In the genomic region with DNA sequence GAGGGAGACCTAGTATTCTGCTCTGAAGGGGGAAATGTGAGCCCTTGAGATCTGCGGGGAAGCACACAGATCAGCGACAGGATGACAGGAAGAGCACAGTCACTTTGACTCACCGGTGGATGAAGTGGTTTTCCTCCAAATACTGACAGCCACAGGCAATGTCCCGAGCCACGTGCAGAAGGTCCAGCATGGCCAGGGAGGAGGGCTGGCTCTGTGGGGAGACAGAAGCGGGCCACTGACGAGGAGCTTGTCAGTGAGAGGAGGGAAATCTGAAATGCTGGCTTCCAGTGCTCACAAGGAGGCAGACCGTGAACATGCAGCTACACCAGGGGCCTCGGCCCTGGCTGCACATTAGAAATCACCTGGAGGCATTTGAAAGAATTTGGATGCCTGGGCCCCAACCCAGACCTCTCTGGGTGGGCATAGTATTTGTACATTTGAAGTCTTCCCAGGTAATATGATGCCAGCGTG, we compare ENCODE assay signal across 18 cellular contexts.
DNase-seq lines count a peak whose midpoint lies in the region; ATAC-seq and TF ChIP-seq lines count a peak whose summit lies in the region.
"Had no signal": no experiment of that assay in that cellular context is flagged by ENCODE, and none has a peak within 500 bp of the region (broad histone marks: within the 10 kb centered on the region; RNA-seq: fewer than 3 reads in every experiment).

No MANE protein-coding gene starts in this region.

- BruUV-seq in OCI-LY7 (replicated peaks; lab: Mats Ljungman, UMichigan) = no TSS peak

- intact Hi-C loops in OCI-LY7 (cut with micrococcal nuclease; ENCODE audit: unreplicated experiment) = no loop called here

- ATAC-seq in GM18858 (IDR thresholded peaks at IDR 0.05; ENCODE audit: unreplicated experiment) = no peak
- ATAC-seq: activated CD8-positive, alpha-beta T cell treated with anti-CD3 and anti-CD28 coated beads for 36 hours; Right ventricle myocardium inferior; sciatic nerve had no signal

- H3K27ac ChIP-seq in BLaER1 treated with 17β-estradiol and CSF1 and Interleukin-3, amounts not matched to agents 10 nM and 100 nM = 0 out of 22 replicates have a peak overlapping the region, but pooled peaks of 1 of the 11 experiments have one; percentile 15
- H3K27ac ChIP-seq in OCI-LY7 (ENCODE audit: low read depth, low read length, poor library complexity, severe bottlenecking) = no peak overlapping the region
- H3K27ac ChIP-seq: adrenal gland, left ventricle myocardium inferior, WERI-Rb-1 had no signal

- no peaks in the 10 kb centered on the region for H3K9me2 ChIP-seq in OCI-LY7 (ENCODE audit: insufficient read depth, low read length)

- no peaks in the 10 kb centered on the region for H3K27me3 ChIP-seq in BLaER1 treated with 17β-estradiol and CSF1 and Interleukin-3, amounts not matched to agents 10 nM and 100 nM
- H3K27me3 ChIP-seq: adrenal gland had no signal

- TF ChIP-seq CTCF in OCI-LY7 (conservative IDR thresholded peaks at IDR 0.05; ENCODE audit: low read length) = no peak

- H3K79me2 ChIP-seq in OCI-LY7 (ENCODE audit: insufficient read depth, low read depth, low read length) = no peaks in the 10 kb centered on the region

- POLR2A ChIA-PET in OCI-LY7 (lab: Charles Lee) = interaction anchor here (0.6 kb wide), 1 partner anchor 1187 kb away, joined by 3 read pairs; no protein-coding TSS in a partner anchor

- H3K9ac ChIP-seq in BLaER1 treated with 17β-estradiol and CSF1 and Interleukin-3, amounts not matched to agents 10 nM and 100 nM = no peak overlapping the region

- CTCF ChIA-PET in OCI-LY7 (lab: Charles Lee; ENCODE audit: unreplicated experiment) = no interaction called here

- peak overlapping the region in 8 of 11 experiments; percentile 3 to 72 (median 56); a peak in 15 of 22 replicates for H3K4me2 ChIP-seq in BLaER1 treated with 17β-estradiol and CSF1 and Interleukin-3, amounts not matched to agents 10 nM and 100 nM
- no peak overlapping the region for H3K4me2 ChIP-seq in OCI-LY7 (ENCODE audit: low read length)

- no peak overlapping the region for H3K4me3 ChIP-seq in BLaER1 treated with 17β-estradiol and CSF1 and Interleukin-3, amounts not matched to agents 10 nM and 100 nM
- H3K4me3 ChIP-seq in OCI-LY7 (ENCODE audit: low read depth, low read length, poor library complexity, severe bottlenecking) = no peak overlapping the region
- H3K4me3 ChIP-seq: adrenal gland, left ventricle myocardium inferior had no signal

- H4K20me1 ChIP-seq in BLaER1 treated with 17β-estradiol and CSF1 and Interleukin-3, amounts not matched to agents 10 nM and 100 nM = no peaks in the 10 kb centered on the region
- H4K20me1 ChIP-seq in OCI-LY7 (ENCODE audit: insufficient read depth, low read length) = no peaks in the 10 kb centered on the region

- peaks cover 0 to 5% (median 0%) of the 10 kb centered on the region in 11 experiments; a peak in 1 of 22 replicates for H3K36me3 ChIP-seq in BLaER1 treated with 17β-estradiol and CSF1 and Interleukin-3, amounts not matched to agents 10 nM and 100 nM
- H3K36me3 ChIP-seq in OCI-LY7 (ENCODE audit: insufficient read depth, low read length) = no peaks in the 10 kb centered on the region
- H3K36me3 ChIP-seq: adrenal gland, left ventricle myocardium inferior, WERI-Rb-1 had no signal

- peaks cover 5 to 35% (median 18%) of the 10 kb centered on the region in 10 experiments; a peak in 13 of 20 replicates for H3K4me1 ChIP-seq in BLaER1 treated with 17β-estradiol and CSF1 and Interleukin-3, amounts not matched to agents 10 nM and 100 nM
- H3K4me1 ChIP-seq in OCI-LY7 (ENCODE audit: insufficient read depth, low read length, poor library complexity, severe bottlenecking) = no peaks in the 10 kb centered on the region
- H3K4me1 ChIP-seq: adrenal gland, left ventricle myocardium inferior had no signal

- DNase-seq in HT1080 (ENCODE audit: low read depth) (peak; percentile 84), mesenteric fat pad (ENCODE audit: low spot score) (peak; percentile 49), OCI-LY7 (ENCODE audit: low spot score) (no peak), NCI-H1694 (lab: John Stamatoyannopoulos, UW) (no peak)
- peak; percentile 36 for DNase-seq in activated CD8-positive, alpha-beta memory T cell treated with anti-CD3 and anti-CD28 coated beads, Interleukin-2, amount 50 U/mL, for 48 hours
- DNase-seq in central memory CD4-positive, alpha-beta T cell = no peak
- DNase-seq: activated CD8-positive, alpha-beta T cell treated with anti-CD3 and anti-CD28 coated beads for 36 hours; foreskin fibroblast; GDM1; left ventricle myocardium inferior; NCI-H1048; T-helper 1 cell; WERI-Rb-1 had no signal

- no peak overlapping the region for H2AFZ ChIP-seq in OCI-LY7 (ENCODE audit: low read length)

- no peaks in the 10 kb centered on the region for H3K9me3 ChIP-seq in BLaER1 treated with 17β-estradiol and CSF1 and Interleukin-3, amounts not matched to agents 10 nM and 100 nM (replicated peaks in 1 of 11)
- H3K9me3 ChIP-seq in OCI-LY7 (ENCODE audit: low read length) = no peaks in the 10 kb centered on the region
- H3K9me3 ChIP-seq: adrenal gland, left ventricle myocardium inferior had no signal

Comparison
In these comparisons a context has a peak if more than half of its experiments do, and no peak if none do; other contexts are left out.
1. DNase-seq: peak in HT1080 (single experiment), activated CD8-positive, alpha-beta memory T cell treated with anti-CD3 and anti-CD28 coated beads, Interleukin-2, amount 50 U/mL, for 48 hours (single experiment) and mesenteric fat pad (single experiment); none in OCI-LY7 (single experiment), central memory CD4-positive, alpha-beta T cell (single experiment) and NCI-H1694 (single experiment).